In the genomic region with DNA sequence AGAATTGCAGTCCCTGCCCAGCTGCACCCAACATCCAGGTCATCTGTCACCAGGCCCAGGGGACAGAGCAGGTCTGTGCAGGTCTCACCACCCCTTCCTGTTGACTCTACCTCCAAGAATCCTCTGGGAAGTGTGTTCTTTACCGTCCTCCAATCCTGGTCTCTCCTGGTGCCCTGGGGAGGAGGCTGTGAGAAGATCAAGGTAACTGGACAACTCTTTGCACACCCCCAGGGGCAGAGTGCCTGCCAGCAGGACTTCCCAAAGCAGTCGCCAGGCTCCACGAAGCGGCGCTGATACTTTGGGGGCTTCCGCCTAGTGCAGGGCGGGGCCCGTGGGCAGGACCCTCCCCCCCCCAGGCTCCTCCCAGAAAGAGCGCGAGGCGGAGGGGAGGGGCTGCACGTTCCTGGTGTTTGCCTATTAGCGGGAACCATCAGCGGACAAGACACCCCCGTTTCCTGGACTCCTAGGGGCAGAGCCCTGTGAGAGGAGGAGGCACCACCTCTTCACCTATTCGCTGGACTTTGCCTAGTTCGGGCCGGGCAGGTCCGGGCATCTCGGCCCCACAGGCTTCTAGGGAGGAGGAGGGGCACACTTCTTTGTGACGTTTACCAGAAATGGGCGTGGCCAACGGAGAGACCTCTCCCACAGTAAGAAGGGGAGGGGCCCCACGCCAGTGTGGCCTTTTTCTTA, we compare ENCODE assay signal across 8 cellular contexts.
DNase-seq lines count a peak whose midpoint lies in the region; ATAC-seq and TF ChIP-seq lines count a peak whose summit lies in the region.

No MANE protein-coding gene starts in this region.

- POLR2A ChIA-PET in Panc1 (lab: Charles Lee) = no interaction called here

- peak; percentile 81 for ATAC-seq in Panc1
- peak; percentile 84 for ATAC-seq in Right ventricle myocardium superior (ENCODE audit: poor library complexity)
- peak; percentile 97 for ATAC-seq in omental fat pad (ENCODE audit: low FRiP score)
- ATAC-seq in HG02870 (IDR thresholded peaks at IDR 0.05; ENCODE audit: unreplicated experiment) = no peak
- ATAC-seq in GM19351 (IDR thresholded peaks at IDR 0.05; ENCODE audit: unreplicated experiment) = no peak

- no peak overlapping the region for H3K27ac ChIP-seq in Panc1 (ENCODE audit: low read length)

- H3K27me3 ChIP-seq in Panc1 (ENCODE audit: control insufficient read depth, insufficient read depth, low read length) = 0 out of 2 replicates have a peak, but pooled peaks cover 2% of the 10 kb centered on the region

- H3K4me3 ChIP-seq in Panc1 (ENCODE audit: low read depth in 2 of 2, low read length in 2 of 2) = peak overlapping the region; percentile 27 to 56

- in situ Hi-C loops in GM13976 (cut with MboI; ENCODE audit: low sequenced_read_pairs, unreplicated experiment) (no loop called here), Panc1 (cut with HindIII; ENCODE audit: low pct_unique_long_range_greater_than_20kb, low sequenced_read_pairs) (no loop called here)

- no peaks in the 10 kb centered on the region for H3K9me3 ChIP-seq in Panc1 (ENCODE audit: control insufficient read depth, insufficient read depth, low read depth, low read length)

- CTCF ChIA-PET in Panc1 (lab: Charles Lee) = no interaction called here

- no TSS peak for BruUV-seq in Panc1 (replicated peaks; lab: Mats Ljungman, UMichigan)

- intact Hi-C loops in Panc1 (cut with micrococcal nuclease; ENCODE audit: unreplicated experiment) (no loop called here), Right ventricle myocardium superior (cut with DNase I) (no loop called here)

- no peaks in the 10 kb centered on the region for H3K36me3 ChIP-seq in Panc1 (ENCODE audit: control insufficient read depth, insufficient read depth, low read length)

- DNase-seq in GM13976 (ENCODE audit: low spot score) (peak; percentile 23), Panc1 (ENCODE audit: low read depth, low spot score) (no peak), Right ventricle myocardium superior (peak; percentile 40), omental fat pad (ENCODE audit: low spot score) (peak; percentile 44), cerebellar cortex (ENCODE audit: low spot score) (no peak), DMS79 (lab: John Stamatoyannopoulos, UW) (no peak)

- H3K4me1 ChIP-seq in Panc1 (ENCODE audit: control insufficient read depth, insufficient read depth, low read length) = no peaks in the 10 kb centered on the region

- TF ChIP-seq CTCF in GM13976 (IDR thresholded peaks at IDR 0.05; ENCODE audit: borderline replicate concordance, control extremely low read depth, extremely low read depth, insufficient read depth, missing control alignments) (no peak), Panc1 (IDR thresholded peaks at IDR 0.05) (no peak), omental fat pad (IDR thresholded peaks at IDR 0.05) (no peak)

Comparison
In these comparisons a context has a peak if more than half of its experiments do, and no peak if none do; other contexts are left out.
1. DNase-seq: peak in GM13976 (single experiment), Right ventricle myocardium superior (single experiment) and omental fat pad (single experiment); none in Panc1 (single experiment), cerebellar cortex (single experiment) and DMS79 (single experiment).
2. ATAC-seq: peak in Panc1 (single experiment), Right ventricle myocardium superior (single experiment) and omental fat pad (single experiment); none in HG02870 (single experiment) and GM19351 (single experiment).